ENCODE assay signal across 18 cellular contexts in genomic region chr12:32208355-32208754, GRCh38.
DNase-seq lines count a peak whose midpoint lies in the region; ATAC-seq and TF ChIP-seq lines count a peak whose summit lies in the region.
"Had no signal": no experiment of that assay in that cellular context is flagged by ENCODE, and none has a peak within 500 bp of the region (broad histone marks: within the 10 kb centered on the region; RNA-seq: fewer than 3 reads in every experiment).

No MANE protein-coding gene starts in this region.

- POLR2A ChIA-PET in WTC11 (lab: Charles Lee): no interaction called here

- no peak overlapping the region for H3K4me3 Mint-ChIP-seq in stimulated activated naive CD8-positive, alpha-beta T cell treated with anti-CD3 and anti-CD28 coated beads, Interleukin-15, amount 100 ng/mL, for 72 hours
- H3K4me3 Mint-ChIP-seq in WTC11 (no peak overlapping the region), neural crest cell (no peak overlapping the region)
- H3K4me3 Mint-ChIP-seq: B cell, IgD-negative memory B cell had no signal

- H3K27ac Mint-ChIP-seq in stimulated activated naive CD8-positive, alpha-beta T cell treated with anti-CD3 and anti-CD28 coated beads, Interleukin-15, amount 100 ng/mL, for 72 hours: no peak overlapping the region
- H3K27ac Mint-ChIP-seq in WTC11 (peak overlapping the region; percentile 68), neural crest cell (ENCODE audit: unreplicated experiment) (peak overlapping the region; percentile 66)
- H3K27ac Mint-ChIP-seq: B cell had no signal

- CTCF ChIA-PET in WTC11 (lab: Charles Lee): interaction anchor here (0.9 to 1.3 kb wide), 2 partner anchors 53 to 148 kb away, joined by 3 to 4 read pairs; no protein-coding TSS in a partner anchor

- peak; percentile 49 for ATAC-seq in stimulated activated naive CD8-positive, alpha-beta T cell treated with anti-CD3 and anti-CD28 coated beads, Interleukin-15, Interleukin-2, amounts not matched to agents 100 U/mL and 50 U/mL, for 24 hours
- no peak for ATAC-seq in stimulated activated naive CD8-positive, alpha-beta T cell treated with anti-CD3 and anti-CD28 coated beads, Interleukin-15, amount 100 ng/mL, for 72 hours
- ATAC-seq in WTC11 (no peak), esophagus mucosa (no peak), GM19035 (IDR thresholded peaks at IDR 0.05; ENCODE audit: unreplicated experiment) (no peak)
- ATAC-seq: A549, Panc1, SK-N-SH treated with all-trans-retinoic acid at 6 μM for 48 hours had no signal

- no peaks in the 10 kb centered on the region for H3K9me3 Mint-ChIP-seq in stimulated activated naive CD8-positive, alpha-beta T cell treated with anti-CD3 and anti-CD28 coated beads, Interleukin-15, amount 100 ng/mL, for 72 hours
- H3K9me3 Mint-ChIP-seq in WTC11 (peaks cover 6% of the 10 kb centered on the region), neural crest cell (peaks cover 7% of the 10 kb centered on the region)

- no peak for DNase-seq in stimulated activated naive CD8-positive, alpha-beta T cell treated with anti-CD3 and anti-CD28 coated beads, Interleukin-15, Interleukin-2, amounts not matched to agents 100 U/mL and 50 U/mL, for 24 hours
- DNase-seq in stimulated activated naive CD8-positive, alpha-beta T cell treated with anti-CD3 and anti-CD28 coated beads, Interleukin-15, amount 100 ng/mL, for 72 hours: no peak
- DNase-seq in WTC11 (ENCODE audit: low spot score) (no peak), neural crest cell (ENCODE audit: low read depth, low spot score) (no peak), coronary artery (ENCODE audit: low spot score) (no peak)
- DNase-seq: DND-41; GOT3; Kasumi-1; NCI-H1417; NCI-H187; NK-92 treated with Interleukin-12 subunit alpha and Interleukin-12 subunit beta, amount 100 ng/mL, for 24 hours had no signal

- peaks cover 9% of the 10 kb centered on the region for H3K36me3 Mint-ChIP-seq in WTC11
- peaks cover 9% of the 10 kb centered on the region for H3K36me3 Mint-ChIP-seq in neural crest cell (ENCODE audit: low read depth)

- no peak overlapping the region for H3K27ac ChIP-seq in coronary artery
- H3K27ac ChIP-seq: A549 had no signal

- no peak overlapping the region for H3K4me3 ChIP-seq in coronary artery
- H3K4me3 ChIP-seq: A549 had no signal

- TF ChIP-seq CTCF in WTC11 (IDR thresholded peaks at IDR 0.05): no peak
- no peak for TF ChIP-seq CTCF in neural crest cell (conservative IDR thresholded peaks at IDR 0.05)
- TF ChIP-seq CTCF in coronary artery (IDR thresholded peaks at IDR 0.05): no peak

- no peaks in the 10 kb centered on the region for H3K27me3 Mint-ChIP-seq in stimulated activated naive CD8-positive, alpha-beta T cell treated with anti-CD3 and anti-CD28 coated beads, Interleukin-15, amount 100 ng/mL, for 72 hours
- no peaks in the 10 kb centered on the region for H3K27me3 Mint-ChIP-seq in WTC11 (ENCODE audit: low read depth)
- no peaks in the 10 kb centered on the region for H3K27me3 Mint-ChIP-seq in neural crest cell (ENCODE audit: low read depth)
- H3K27me3 Mint-ChIP-seq: B cell, IgD-negative memory B cell had no signal

- H3K4me1 Mint-ChIP-seq in stimulated activated naive CD8-positive, alpha-beta T cell treated with anti-CD3 and anti-CD28 coated beads, Interleukin-15, amount 100 ng/mL, for 72 hours: no peaks in the 10 kb centered on the region
- peaks cover 53% of the 10 kb centered on the region for H3K4me1 Mint-ChIP-seq in WTC11
- H3K4me1 Mint-ChIP-seq in neural crest cell: peaks cover 27% of the 10 kb centered on the region

TF ChIP-seq in WTC11, 78 proteins besides CTCF, POLR2A, EP300 and RAD21:
- TF ChIP-seq CREB1 (CRISPR knock-in tag; IDR thresholded peaks at IDR 0.05) (no peak), MXD4 (CRISPR knock-in tag; IDR thresholded peaks at IDR 0.05; ENCODE audit: borderline replicate concordance) (no peak), ZNF138 (CRISPR knock-in tag; conservative IDR thresholded peaks at IDR 0.05) (no peak), E2F1 (CRISPR knock-in tag; IDR thresholded peaks at IDR 0.05) (no peak), NFE2L1 (CRISPR knock-in tag; IDR thresholded peaks at IDR 0.05) (no peak)

Comparison
In these comparisons a context has a peak if more than half of its experiments do, and no peak if none do; other contexts are left out.
1. H3K27ac Mint-ChIP-seq: peak in WTC11 (single experiment) and neural crest cell (single experiment); none in stimulated activated naive CD8-positive, alpha-beta T cell treated with anti-CD3 and anti-CD28 coated beads, Interleukin-15, amount 100 ng/mL, for 72 hours (0 of 2).